Comparison of ENCODE assay signal across 30 cellular contexts in genomic region chr16:67445126-67445426, GRCh38. TPM values are rescaled to one million over a fixed set of nuclear protein-coding genes. Genes with fewer than 3 reads are reported as not detected.
DNase-seq lines count a peak whose midpoint lies in the region; ATAC-seq and TF ChIP-seq lines count a peak whose summit lies in the region.
"Had no signal": no experiment of that assay in that cellular context is flagged by ENCODE, and none has a peak within 500 bp of the region (broad histone marks: within the 10 kb centered on the region; RNA-seq: fewer than 3 reads in every experiment).

No MANE protein-coding gene starts in this region.

- H3K27ac Mint-ChIP-seq in MCF 10A (ENCODE audit: low read depth, unreplicated experiment), result no peak overlapping the region
- H3K27ac Mint-ChIP-seq in central memory CD8-positive, alpha-beta T cell (ENCODE audit: low read depth), result peak overlapping the region; percentile 60
- H3K27ac Mint-ChIP-seq: activated B cell treated with CpG ODN at 0.5 μM for 24 hours; dendritic cell treated with granulocyte-macrophage colony-stimulating factor and Interleukin-4, amounts not matched to agents 40 ng/mL and 50 ng/mL, for 4 days; natural killer cell treated with Interleukin-12 subunit alpha and Interleukin-12 subunit beta and Interleukin-15 and Interleukin-18, amount 100 ng/mL, for 72 hours had no signal

- peaks cover 20% of the 10 kb centered on the region for H3K36me3 Mint-ChIP-seq in MCF 10A (ENCODE audit: insufficient read depth, unreplicated experiment)
- H3K36me3 Mint-ChIP-seq in central memory CD8-positive, alpha-beta T cell (ENCODE audit: insufficient read depth), result peaks cover 9% of the 10 kb centered on the region
- H3K36me3 Mint-ChIP-seq: activated naive CD4-positive, alpha-beta T cell treated with anti-CD3 and anti-CD28 coated beads, Interleukin-2, amount 50 U/mL, for 72 hours; natural killer cell treated with Interleukin-12 subunit alpha and Interleukin-12 subunit beta and Interleukin-15 and Interleukin-18, amount 100 ng/mL, for 72 hours had no signal

- H3K27me3 Mint-ChIP-seq in MCF 10A (ENCODE audit: insufficient read depth, unreplicated experiment), result no peaks in the 10 kb centered on the region
- H3K27me3 Mint-ChIP-seq in central memory CD8-positive, alpha-beta T cell, result no peaks in the 10 kb centered on the region
- H3K27me3 Mint-ChIP-seq: activated B cell treated with CpG ODN at 0.5 μM for 24 hours; CD8-positive, alpha-beta memory T cell; dendritic cell treated with granulocyte-macrophage colony-stimulating factor and Interleukin-4, amounts not matched to agents 40 ng/mL and 50 ng/mL, for 4 days; IgD-negative memory B cell; natural killer cell treated with Interleukin-12 subunit alpha and Interleukin-12 subunit beta and Interleukin-15 and Interleukin-18, amount 100 ng/mL, for 72 hours had no signal

- ATAC-seq in central memory CD8-positive, alpha-beta T cell (replicated peaks; ENCODE audit: extremely low read depth, poor library complexity, severe bottlenecking), result no peak
- ATAC-seq: activated naive CD4-positive, alpha-beta T cell treated with anti-CD3 and anti-CD28 coated beads, Interleukin-2, amount 50 U/mL, for 72 hours; natural killer cell treated with Interleukin-12 subunit alpha and Interleukin-12 subunit beta and Interleukin-15 and Interleukin-18, amount 100 ng/mL, for 72 hours had no signal

- H3K27me3 ChIP-seq in breast epithelium (no peaks in the 10 kb centered on the region), mucosa of stomach (ENCODE audit: control insufficient read depth, insufficient read depth, low read length) (no peaks in the 10 kb centered on the region), uterus (no peaks in the 10 kb centered on the region)
- H3K27me3 ChIP-seq: gastrocnemius medialis, right atrium auricular region, suprapubic skin had no signal

- H3K9ac ChIP-seq in mucosa of stomach (ENCODE audit: low read length), result peak overlapping the region; percentile 62
- H3K9ac ChIP-seq: parathyroid adenoma had no signal

- H3K4me1 ChIP-seq in breast epithelium, result peaks cover 28 to 55% of the 10 kb centered on the region in 2 donors
- H3K4me1 ChIP-seq in mucosa of stomach (ENCODE audit: control insufficient read depth, insufficient read depth, low read length), result peaks cover 99% of the 10 kb centered on the region
- peaks cover 36 to 69% of the 10 kb centered on the region in 2 donors for H3K4me1 ChIP-seq in uterus

- no peak for TF ChIP-seq POLR2A in breast epithelium (IDR thresholded peaks at IDR 0.05)
- TF ChIP-seq POLR2A in uterus (IDR thresholded peaks at IDR 0.05), result peak in 1 of 2 donors; percentile 5

- DNase-seq in breast epithelium (ENCODE audit: low spot score in 2 of 2) (no peak), MCF 10A (ENCODE audit: unreplicated experiment) (no peak), uterus (no peak), ureter (ENCODE audit: low spot score) (no peak), T-helper 9 cell (no peak)
- DNase-seq in central memory CD8-positive, alpha-beta T cell (ENCODE audit: low spot score in 2 of 2), result no peak
- no peak for DNase-seq in stimulated activated CD4-positive, alpha-beta T cell treated with anti-CD3 and anti-CD28 coated beads, Interleukin-4, amount 100 ng/mL, for 4 hours
- DNase-seq: activated B cell treated with CpG ODN at 0.5 μM for 24 hours; activated CD4-positive, alpha-beta T cell treated with anti-CD3 and anti-CD28 coated beads, Interleukin-2, amount 50 U/mL, for 48 hours; aorta; CD8-positive, alpha-beta memory T cell; DMS 273 treated with DMSO at 0.1 percent for 48 hours; midbrain; NCI-H1930; NCI-H526; NK-92 treated with Interleukin-12 subunit alpha and Interleukin-12 subunit beta, amount 100 ng/mL, for 24 hours; SIG-M5; stimulated activated CD4-positive, alpha-beta T cell treated with anti-CD3 and anti-CD28 coated beads, Interleukin-4, amount 100 ng/mL, for 1 hour; stimulated activated naive CD4-positive, alpha-beta T cell had no signal

- no TSS peak for BruUV-seq in MCF 10A (replicated peaks; lab: Mats Ljungman, UMichigan)

- POLR2A ChIA-PET in MCF 10A (lab: Yijun Ruan, JAX), result interaction anchor here (0.8 kb wide), 1 partner anchor 35 kb away, joined by 3 read pairs; no protein-coding TSS in a partner anchor

- H3K4me3 Mint-ChIP-seq in MCF 10A (ENCODE audit: unreplicated experiment), result no peak overlapping the region
- no peak overlapping the region for H3K4me3 Mint-ChIP-seq in central memory CD8-positive, alpha-beta T cell
- H3K4me3 Mint-ChIP-seq: activated B cell treated with CpG ODN at 0.5 μM for 24 hours; CD8-positive, alpha-beta memory T cell; dendritic cell treated with granulocyte-macrophage colony-stimulating factor and Interleukin-4, amounts not matched to agents 40 ng/mL and 50 ng/mL, for 4 days; IgD-negative memory B cell; natural killer cell treated with Interleukin-12 subunit alpha and Interleukin-12 subunit beta and Interleukin-15 and Interleukin-18, amount 100 ng/mL, for 72 hours had no signal

- no peaks in the 10 kb centered on the region for H3K9me3 ChIP-seq in breast epithelium
- H3K9me3 ChIP-seq in mucosa of stomach (ENCODE audit: control insufficient read depth, low read length), result no peaks in the 10 kb centered on the region
- no peaks in the 10 kb centered on the region for H3K9me3 ChIP-seq in uterus
- H3K9me3 ChIP-seq: gastrocnemius medialis, right atrium auricular region, suprapubic skin had no signal

- intact Hi-C loops in breast epithelium (cut with DNase I; ENCODE audit: low total_unique reads), result no loop called here
- intact Hi-C loops in MCF 10A (cut with micrococcal nuclease), result loop anchor here (10.0 kb wide), 1 partner anchor 70 kb away; no protein-coding TSS in a partner anchor
- intact Hi-C loops in uterus (cut with DNase I; ENCODE audit: low total_unique reads), result no loop called here

- H3K27ac ChIP-seq in breast epithelium (peak overlapping the region; percentile 65 to 68), uterus (peak overlapping the region; percentile 78 to 81)
- H3K27ac ChIP-seq: parathyroid adenoma, suprapubic skin had no signal

- H3K9me3 Mint-ChIP-seq in MCF 10A (ENCODE audit: unreplicated experiment), result no peaks in the 10 kb centered on the region
- H3K9me3 Mint-ChIP-seq in central memory CD8-positive, alpha-beta T cell, result no peaks in the 10 kb centered on the region
- H3K9me3 Mint-ChIP-seq: activated B cell treated with CpG ODN at 0.5 μM for 24 hours; activated naive CD4-positive, alpha-beta T cell treated with anti-CD3 and anti-CD28 coated beads, Interleukin-2, amount 50 U/mL, for 72 hours; CD8-positive, alpha-beta memory T cell; dendritic cell treated with granulocyte-macrophage colony-stimulating factor and Interleukin-4, amounts not matched to agents 40 ng/mL and 50 ng/mL, for 4 days; IgD-negative memory B cell; natural killer cell treated with Interleukin-12 subunit alpha and Interleukin-12 subunit beta and Interleukin-15 and Interleukin-18, amount 100 ng/mL, for 72 hours had no signal

- H3K4me1 Mint-ChIP-seq in MCF 10A (ENCODE audit: insufficient read depth, unreplicated experiment), result peaks cover 14% of the 10 kb centered on the region
- peaks cover 25% of the 10 kb centered on the region for H3K4me1 Mint-ChIP-seq in central memory CD8-positive, alpha-beta T cell
- H3K4me1 Mint-ChIP-seq: activated B cell treated with CpG ODN at 0.5 μM for 24 hours, IgD-negative memory B cell had no signal

- TF ChIP-seq CTCF in breast epithelium (IDR thresholded peaks at IDR 0.05) (no peak), MCF 10A (IDR thresholded peaks at IDR 0.05; ENCODE audit: unreplicated experiment) (no peak), uterus (IDR thresholded peaks at IDR 0.05) (no peak)

- H3K36me3 ChIP-seq in breast epithelium, result no peaks in the 10 kb centered on the region
- H3K36me3 ChIP-seq in mucosa of stomach (ENCODE audit: control insufficient read depth, insufficient read depth, low read length), result peaks cover 19% of the 10 kb centered on the region
- no peaks in the 10 kb centered on the region for H3K36me3 ChIP-seq in uterus
- H3K36me3 ChIP-seq: right atrium auricular region had no signal

- CTCF ChIA-PET in MCF 10A (lab: Yijun Ruan, JAX), result interaction anchor here (0.6 to 3.2 kb wide), 6 partner anchors 11 to 76 kb away, joined by 3 to 10 read pairs (median 3); no protein-coding TSS in a partner anchor

- H3K4me3 ChIP-seq in breast epithelium (no peak overlapping the region), mucosa of stomach (ENCODE audit: low read length) (no peak overlapping the region), uterus (no peak overlapping the region)
- H3K4me3 ChIP-seq: gastrocnemius medialis, right atrium auricular region, suprapubic skin had no signal

RNA-seq across cellular contexts. Expression of gene HSD11B2, which starts 14.2 kb away (rescaled TPM):
- total RNA-seq in breast epithelium, result 10 to 100 TPM in 2 of 3 donors, under 1 TPM in 1; 0.32 to 66.9 (median 10.2) TPM
- total RNA-seq in MCF 10A (2022), result 0.42 and 0.86 TPM in 2 replicates
- 10 to 100 TPM in 2 of 4 donors, 1 to 10 TPM in 2; 1.2 to 82.1 (median 9.7) TPM for total RNA-seq in uterus
- total RNA-seq in ureter, result 5.6 TPM
- total RNA-seq: A172; natural killer cell treated with Interleukin-12 subunit alpha and Interleukin-12 subunit beta and Interleukin-15 and Interleukin-18, amount 100 ng/mL, for 72 hours; right atrium auricular region had no signal

RNA-seq across cellular contexts. Expression of gene ZDHHC1, which starts 28.8 kb away (rescaled TPM):
- total RNA-seq in breast epithelium, result 10 to 100 TPM; 17.4 to 20.3 (median 19.3) TPM
- total RNA-seq in MCF 10A (2022), result 5.9 and 7.6 TPM in 2 replicates
- 10 to 100 TPM; 14.7 to 30.6 (median 25.6) TPM for total RNA-seq in uterus
- 14.3 TPM for total RNA-seq in ureter

RNA-seq across cellular contexts. Expression of gene ATP6V0D1, which starts 35.9 kb away (rescaled TPM):
- total RNA-seq in breast epithelium (100 to 1,000 TPM; 101 to 122 (median 104) TPM), MCF 10A (2022) (50.5 and 50.7 TPM in 2 replicates), uterus (100 to 1,000 TPM in 2 of 4 donors, 10 to 100 TPM in 2; 67.4 to 243 (median 100) TPM), ureter (89.2 TPM)

RNA-seq across cellular contexts. Expression of gene AGRP, which starts 38.3 kb away (rescaled TPM):
- total RNA-seq in breast epithelium, result not detected
- not detected in 2 replicates for total RNA-seq in MCF 10A (2022)
- total RNA-seq in uterus, result not detected
- not detected for total RNA-seq in ureter
- total RNA-seq: A172; activated B cell treated with CpG ODN at 0.5 μM for 24 hours; aorta; CD8-positive, alpha-beta memory T cell; gastrocnemius medialis; liver; natural killer cell treated with Interleukin-12 subunit alpha and Interleukin-12 subunit beta and Interleukin-15 and Interleukin-18, amount 100 ng/mL, for 72 hours; right atrium auricular region; suprapubic skin had no signal

RNA-seq across cellular contexts. Expression of gene TPPP3, which starts 51.8 kb away (rescaled TPM):
- total RNA-seq in breast epithelium (1 to 10 TPM; 1.3 to 6.9 (median 3.6) TPM), MCF 10A (2022) (not detected in 2 replicates), uterus (10 to 100 TPM; 13.4 to 26.6 (median 16.2) TPM), ureter (12.5 TPM)
- total RNA-seq: activated B cell treated with CpG ODN at 0.5 μM for 24 hours; activated naive CD4-positive, alpha-beta T cell treated with anti-CD3 and anti-CD28 coated beads, Interleukin-2, amount 50 U/mL, for 72 hours; CD8-positive, alpha-beta memory T cell had no signal
